Comparison of ENCODE assay signal across 8 cellular contexts in the genomic region with DNA sequence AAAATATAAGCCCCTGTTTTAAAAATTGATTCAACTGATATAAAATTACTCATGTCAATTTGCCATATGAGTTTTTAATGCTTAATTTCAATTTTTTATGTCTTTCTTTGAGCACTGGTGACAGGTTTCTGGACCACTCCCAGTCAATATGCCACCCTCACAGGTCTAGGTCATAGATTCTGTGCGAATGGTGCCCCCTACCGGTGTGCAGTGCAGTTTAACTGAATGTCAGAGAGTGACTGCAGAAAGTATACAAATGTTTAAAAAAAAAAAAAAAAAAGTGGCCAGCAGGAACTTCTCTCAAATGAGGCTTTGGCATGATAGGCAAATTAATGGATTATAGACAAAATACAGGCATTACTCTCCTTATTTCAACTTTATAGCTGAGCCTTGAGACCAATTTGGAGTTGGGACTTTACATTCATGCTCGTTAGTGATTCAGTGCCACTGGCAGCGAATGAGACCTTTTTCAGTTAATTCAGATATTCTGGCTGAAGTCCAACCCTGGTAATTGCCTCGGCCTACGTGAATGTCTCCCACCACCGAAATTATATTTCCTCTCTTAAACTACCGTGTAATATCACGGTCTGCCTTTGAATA.
A peak's percentile ranks its signal among the peaks of the same experiment; 100 is the strongest.
DNase-seq lines count a peak whose midpoint lies in the region; ATAC-seq, FAIRE-seq and TF ChIP-seq lines count a peak whose summit lies in the region.

No MANE protein-coding gene starts in this region.

- H3K4me3 Mint-ChIP-seq in activated CD8-positive, alpha-beta T cell treated with anti-CD3 and anti-CD28 coated beads, Interleukin-2, amount 10 ng/mL, durations not matched to agents 7 days and 5 days, result no peak overlapping the region

- H3K36me3 Mint-ChIP-seq in activated CD8-positive, alpha-beta T cell treated with anti-CD3 and anti-CD28 coated beads, Interleukin-2, amount 10 ng/mL, durations not matched to agents 7 days and 5 days (ENCODE audit: low read depth), result no peaks in the 10 kb centered on the region

- no peaks in the 10 kb centered on the region for H3K9me3 ChIP-seq in keratinocyte (ENCODE audit: control insufficient read depth, low read depth, low read length)

- H3K27me3 ChIP-seq in keratinocyte (ENCODE audit: control insufficient read depth, extremely low read depth, insufficient read depth, low read length), result no peaks in the 10 kb centered on the region

- CTCF ChIA-PET in activated CD8-positive, alpha-beta T cell treated with anti-CD3 and anti-CD28 coated beads, Interleukin-2, amount 10 ng/mL, durations not matched to agents 7 days and 5 days (lab: Charles Lee), result no interaction called here

- dilution Hi-C loops in keratinocyte (cut with MboI; ENCODE audit: extremely low pct_ligation_motif_present, low sequenced_read_pairs), result no loop called here

- H3K9me3 Mint-ChIP-seq in activated CD8-positive, alpha-beta T cell treated with anti-CD3 and anti-CD28 coated beads, Interleukin-2, amount 10 ng/mL, durations not matched to agents 7 days and 5 days (ENCODE audit: insufficient read depth), result no peaks in the 10 kb centered on the region

- no peaks in the 10 kb centered on the region for H3K36me3 ChIP-seq in keratinocyte (ENCODE audit: control insufficient read depth in 2 of 2, extremely low read depth in 1 of 2, insufficient read depth in 2 of 2, low read length in 2 of 2)

- POLR2A ChIA-PET in activated CD8-positive, alpha-beta T cell treated with anti-CD3 and anti-CD28 coated beads, Interleukin-2, amount 10 ng/mL, durations not matched to agents 7 days and 5 days (lab: Charles Lee), result no interaction called here

- no peak overlapping the region for H3K27ac Mint-ChIP-seq in activated CD8-positive, alpha-beta T cell treated with anti-CD3 and anti-CD28 coated beads, Interleukin-2, amount 10 ng/mL, durations not matched to agents 7 days and 5 days

- H3K9me1 ChIP-seq in keratinocyte (ENCODE audit: control insufficient read depth, extremely low read depth, insufficient read depth, low read length), result no peaks in the 10 kb centered on the region

- no peak overlapping the region for H3K4me3 ChIP-seq in keratinocyte (ENCODE audit: control insufficient read depth in 2 of 3, extremely low read depth in 1 of 3, insufficient read depth in 2 of 3, low read depth in 1 of 3, low read length in 3 of 3)

- no peaks in the 10 kb centered on the region for H3K79me2 ChIP-seq in keratinocyte (ENCODE audit: control insufficient read depth, insufficient read depth, low read length)

- no peak overlapping the region for H3K27ac ChIP-seq in keratinocyte (ENCODE audit: control insufficient read depth, insufficient read depth, low read length)

- FAIRE-seq in keratinocyte (lab: Jason Lieb, UNC) (no peak), urothelium cell line (lab: Jason Lieb, UNC) (no peak)

- peak; percentile 30 to 56 (median 45) for TF ChIP-seq CTCF in keratinocyte (optimal IDR thresholded peaks at IDR 0.05 in 1 of 3, IDR thresholded peaks at IDR 0.05 in 1 of 3, conservative IDR thresholded peaks at IDR 0.05 in 1 of 3; ENCODE audit: extremely low read depth in 1 of 3, insufficient read depth in 2 of 3, low read length in 3 of 3)

- no peaks in the 10 kb centered on the region for H3K27me3 Mint-ChIP-seq in activated CD8-positive, alpha-beta T cell treated with anti-CD3 and anti-CD28 coated beads, Interleukin-2, amount 10 ng/mL, durations not matched to agents 7 days and 5 days (ENCODE audit: low read depth)

- DNase-seq in SKM-1 treated with dmso at 0.1 percent for 144 hours (lab: John Stamatoyannopoulos, UW; ENCODE audit: unreplicated experiment), result peak; percentile 6
- no peak for DNase-seq in SKM-1 (lab: John Stamatoyannopoulos, UW; ENCODE audit: unreplicated experiment)
- peak; percentile 11 for DNase-seq in NCI-H146 treated with DMSO at 0.1 percent for 48 hours (lab: John Stamatoyannopoulos, UW; ENCODE audit: unreplicated experiment)
- DNase-seq in activated CD8-positive, alpha-beta T cell treated with anti-CD3 and anti-CD28 coated beads, Interleukin-2, amount 10 ng/mL, durations not matched to agents 7 days and 5 days, result peak; percentile 27
- DNase-seq in keratinocyte (ENCODE audit: low read depth, low spot score), result no peak
- DNase-seq in urothelium cell line (ENCODE audit: low spot score), result peak; percentile 21

- no peaks in the 10 kb centered on the region for H4K20me1 ChIP-seq in keratinocyte (ENCODE audit: control insufficient read depth, extremely low read depth, insufficient read depth, low read length)

- H3K4me1 Mint-ChIP-seq in activated CD8-positive, alpha-beta T cell treated with anti-CD3 and anti-CD28 coated beads, Interleukin-2, amount 10 ng/mL, durations not matched to agents 7 days and 5 days (ENCODE audit: low read depth), result no peaks in the 10 kb centered on the region

- no peak overlapping the region for H2AFZ ChIP-seq in keratinocyte (ENCODE audit: control insufficient read depth, low read length)

- no peak overlapping the region for H3K4me2 ChIP-seq in keratinocyte (ENCODE audit: control insufficient read depth, extremely low read depth, insufficient read depth, low read depth, low read length)

- ATAC-seq in activated CD8-positive, alpha-beta T cell treated with anti-CD3 and anti-CD28 coated beads, Interleukin-2, amount 10 ng/mL, durations not matched to agents 7 days and 5 days, result no peak
- ATAC-seq in HG03039 (IDR thresholded peaks at IDR 0.05; ENCODE audit: unreplicated experiment), result no peak
- ATAC-seq in GM19351 (IDR thresholded peaks at IDR 0.05; ENCODE audit: unreplicated experiment), result no peak

- no peaks in the 10 kb centered on the region for H3K4me1 ChIP-seq in keratinocyte (ENCODE audit: control insufficient read depth, extremely low read depth, insufficient read depth, low read length)

- no peak overlapping the region for H3K9ac ChIP-seq in keratinocyte (ENCODE audit: control insufficient read depth, extremely low read depth, insufficient read depth, low read length)

Comparison
In these comparisons a context has a peak if more than half of its experiments do, and no peak if none do; other contexts are left out.
1. DNase-seq: peak in SKM-1 treated with dmso at 0.1 percent for 144 hours (single experiment), NCI-H146 treated with DMSO at 0.1 percent for 48 hours (single experiment), activated CD8-positive, alpha-beta T cell treated with anti-CD3 and anti-CD28 coated beads, Interleukin-2, amount 10 ng/mL, durations not matched to agents 7 days and 5 days (single experiment) and urothelium cell line (single experiment); none in SKM-1 (single experiment) and keratinocyte (single experiment).